Comparison of ENCODE assay signal across 10 cellular contexts in the genomic region with DNA sequence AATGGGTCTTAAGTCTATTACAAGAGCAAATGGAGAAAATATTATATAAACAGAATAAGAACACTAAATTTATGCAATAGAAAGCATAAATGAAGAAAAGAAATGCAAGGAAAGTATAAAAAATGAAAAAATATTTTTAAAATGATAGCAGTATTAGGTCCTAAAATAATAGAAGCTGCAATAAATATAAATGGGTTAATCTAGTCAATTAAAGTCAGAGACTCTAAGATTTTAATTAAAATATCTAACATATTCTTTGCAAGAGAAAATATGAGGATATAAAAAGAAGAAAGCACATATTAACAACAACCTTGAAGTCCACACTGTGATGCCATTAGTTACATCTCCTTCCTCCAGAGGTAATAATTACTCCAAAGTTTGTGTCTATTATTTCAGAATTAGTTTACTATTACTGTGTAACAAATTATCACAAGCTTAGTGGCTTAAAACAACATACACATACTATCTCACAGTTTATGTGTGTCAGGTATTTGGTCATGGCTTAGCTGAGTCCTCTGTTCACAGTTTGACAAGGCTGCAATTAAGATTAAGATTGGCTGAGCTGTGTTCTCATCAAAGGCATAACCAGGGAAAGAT.
"Had no signal": no experiment of that assay in that cellular context is flagged by ENCODE, and none has a peak within 500 bp of the region (broad histone marks: within the 10 kb centered on the region; RNA-seq: fewer than 3 reads in every experiment).

No MANE protein-coding gene starts in this region.

- DNase-seq: GM23248, GOT3, H7, HFFc6, KG1 had no signal

- H3K4me1 ChIP-seq: HAP-1 had no signal

- FAIRE-seq: HepG2 had no signal

- H3K9ac ChIP-seq: GM23248 had no signal

- H3K27ac ChIP-seq: GM23248, HL-60 had no signal

- H3K36me3 ChIP-seq: HAP-1 had no signal

- H3K4me3 ChIP-seq: GM23248, HAP-1 had no signal

- H3K4me1 Mint-ChIP-seq: IgD-negative memory B cell had no signal

- H3K9me3 Mint-ChIP-seq: IgD-negative memory B cell had no signal

- H3K27ac Mint-ChIP-seq: HFFc6, IgD-negative memory B cell had no signal

- H3K4me3 Mint-ChIP-seq: HFFc6, IgD-negative memory B cell had no signal

- ATAC-seq: HCT116, HepG2 had no signal

- H3K36me3 Mint-ChIP-seq: IgD-negative memory B cell had no signal

- H3K27me3 Mint-ChIP-seq: IgD-negative memory B cell had no signal
